Comparison of ENCODE assay signal across 9 cellular contexts in the genomic region with DNA sequence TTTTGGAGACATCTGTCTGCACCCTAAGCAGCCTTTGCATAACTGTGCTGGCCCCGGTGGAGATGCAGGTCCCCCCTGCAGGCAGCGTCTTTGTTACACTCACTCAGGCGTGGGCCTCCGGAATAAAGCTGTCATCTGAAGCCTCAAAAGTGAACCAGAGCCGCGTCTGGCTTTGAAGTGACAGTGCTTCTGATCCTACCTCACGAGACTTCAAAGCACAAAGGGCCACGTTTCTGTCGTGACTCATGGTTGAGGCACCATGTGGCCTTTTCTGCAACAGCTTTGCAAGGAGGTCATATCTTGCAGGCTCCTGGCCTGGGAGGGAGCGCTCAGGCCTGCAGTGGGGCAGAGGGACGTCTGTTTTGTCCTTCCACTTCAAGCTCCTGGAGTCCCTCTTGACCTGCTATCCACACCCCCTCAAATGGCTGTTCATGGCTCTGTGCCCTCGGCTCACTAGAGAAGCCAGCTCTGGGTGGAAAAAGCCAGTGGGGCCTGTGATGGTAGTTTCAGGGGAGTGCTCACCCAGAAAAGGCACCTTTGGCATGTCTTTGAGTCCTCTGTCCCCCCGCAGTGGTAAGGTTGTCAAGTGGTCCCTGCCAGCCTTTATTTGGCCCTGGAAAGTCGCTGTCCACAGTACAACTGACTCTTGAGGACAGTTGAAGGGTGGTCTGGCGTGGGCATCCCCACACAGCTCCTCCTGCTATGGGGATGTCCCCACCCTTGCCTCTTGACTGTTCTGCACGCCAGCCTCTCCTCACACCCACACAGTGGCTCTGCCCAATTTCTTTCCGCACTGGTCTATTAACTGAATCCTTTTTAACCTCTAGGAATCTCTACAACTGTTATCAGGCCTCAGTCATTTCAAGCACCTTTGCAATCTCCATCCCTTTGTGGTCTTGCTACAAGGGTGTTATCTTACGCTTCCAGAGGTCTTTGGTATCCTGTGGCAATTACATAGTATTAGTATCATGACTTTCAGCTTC. TPM values are rescaled to one million over a fixed set of nuclear protein-coding genes. Genes with fewer than 3 reads are reported as not detected.
A peak's percentile ranks its signal among the peaks of the same experiment; 100 is the strongest.
DNase-seq lines count a peak whose midpoint lies in the region; ATAC-seq and TF ChIP-seq lines count a peak whose summit lies in the region.
"Had no signal": no experiment of that assay in that cellular context is flagged by ENCODE, and none has a peak within 500 bp of the region (broad histone marks: within the 10 kb centered on the region; RNA-seq: fewer than 3 reads in every experiment).

No MANE protein-coding gene starts in this region.

- no peak for TF ChIP-seq CTCF in left lung (IDR thresholded peaks at IDR 0.05)
- no peak for TF ChIP-seq CTCF in PC-9 (conservative IDR thresholded peaks at IDR 0.05)

- H3K36me3 Mint-ChIP-seq in activated T-cell treated with anti-CD3 and anti-CD28 coated beads, Interleukin-2, amount 50 U/mL, for 24 hours (ENCODE audit: low read depth): peaks cover 19% of the 10 kb centered on the region

- POLR2A ChIA-PET in PC-9 (lab: Charles Lee; ENCODE audit: unreplicated experiment): no interaction called here

- DNase-seq in NCI-H69 (lab: John Stamatoyannopoulos, UW) (peak; percentile 2), left lung (no peak), PC-9 (no peak), NCI-H187 treated with DMSO at 0.1 percent for 48 hours (lab: John Stamatoyannopoulos, UW) (no peak)
- peak; percentile 87 for DNase-seq in activated T-cell treated with anti-CD3 and anti-CD28 coated beads, Interleukin-2, amount 50 U/mL, for 24 hours
- DNase-seq in stimulated activated CD8-positive, alpha-beta memory T cell treated with anti-CD3 and anti-CD28 coated beads, Interleukin-7, amount 100 ng/mL, for 48 hours (ENCODE audit: extremely low read depth in 1 of 2, low read depth in 1 of 2): peak; percentile 69 to 92

- H3K4me3 Mint-ChIP-seq in activated T-cell treated with anti-CD3 and anti-CD28 coated beads, Interleukin-2, amount 50 U/mL, for 24 hours: peak overlapping the region; percentile 69

- BruUV-seq in PC-9 (replicated peaks; lab: Mats Ljungman, UMichigan): no TSS peak

- ATAC-seq in left lung (peak; percentile 24), HG03460 (IDR thresholded peaks at IDR 0.05; ENCODE audit: unreplicated experiment) (no peak), GM21723 (IDR thresholded peaks at IDR 0.05; ENCODE audit: unreplicated experiment) (no peak)

- no peaks in the 10 kb centered on the region for H4K20me1 ChIP-seq in PC-9 (ENCODE audit: insufficient read depth)

- H3K36me3 ChIP-seq in left lung: no peaks in the 10 kb centered on the region
- H3K36me3 ChIP-seq in PC-9 (ENCODE audit: low read depth): no peaks in the 10 kb centered on the region

- CTCF ChIA-PET in PC-9 (lab: Charles Lee): no interaction called here

- no peaks in the 10 kb centered on the region for H3K9me3 Mint-ChIP-seq in activated T-cell treated with anti-CD3 and anti-CD28 coated beads, Interleukin-2, amount 50 U/mL, for 24 hours

- no peak overlapping the region for H2AFZ ChIP-seq in PC-9

- no peaks in the 10 kb centered on the region for H3K9me2 ChIP-seq in PC-9 (ENCODE audit: insufficient read depth)

- 0 out of 2 replicates have a peak, but pooled peaks cover 4% of the 10 kb centered on the region for H3F3A ChIP-seq in PC-9 (ENCODE audit: insufficient read depth, low read depth)

- H3K4me1 ChIP-seq in left lung: no peaks in the 10 kb centered on the region
- H3K4me1 ChIP-seq in PC-9 (replicated peaks; ENCODE audit: insufficient read depth): peaks cover 13% of the 10 kb centered on the region

- no peaks in the 10 kb centered on the region for H3K79me2 ChIP-seq in PC-9 (ENCODE audit: low read depth)

- H3K27ac Mint-ChIP-seq in activated T-cell treated with anti-CD3 and anti-CD28 coated beads, Interleukin-2, amount 50 U/mL, for 24 hours: peak overlapping the region; percentile 85

- H3K27me3 ChIP-seq in left lung (no peaks in the 10 kb centered on the region), PC-9 (ENCODE audit: insufficient read depth, low read depth) (peaks cover 8% of the 10 kb centered on the region)

- intact Hi-C loops in left lung (cut with DNase I) (no loop called here), PC-9 (cut with micrococcal nuclease; ENCODE audit: unreplicated experiment) (no loop called here)

- no peak overlapping the region for H3K4me3 ChIP-seq in left lung
- H3K4me3 ChIP-seq in PC-9: no peak overlapping the region
- H3K4me3 ChIP-seq: SK-N-MC had no signal

- no peak overlapping the region for H3K4me2 ChIP-seq in PC-9

- peaks cover 18% of the 10 kb centered on the region for H3K27me3 Mint-ChIP-seq in activated T-cell treated with anti-CD3 and anti-CD28 coated beads, Interleukin-2, amount 50 U/mL, for 24 hours

- no peak overlapping the region for H3K27ac ChIP-seq in left lung
- no peak overlapping the region for H3K27ac ChIP-seq in PC-9
- H3K27ac ChIP-seq: SK-N-MC had no signal

- H3K9me3 ChIP-seq in left lung (no peaks in the 10 kb centered on the region), PC-9 (ENCODE audit: insufficient read depth, low read depth) (no peaks in the 10 kb centered on the region)

- H3K4me1 Mint-ChIP-seq in activated T-cell treated with anti-CD3 and anti-CD28 coated beads, Interleukin-2, amount 50 U/mL, for 24 hours (ENCODE audit: low read depth): peaks cover 87% of the 10 kb centered on the region

RNA-seq across cellular contexts. Expression of a gene that starts 19.3 kb away (rescaled TPM):
- total RNA-seq in left lung (under 1 TPM in 1 of 2 donors, not detected in 1; 0.24 TPM), PC-9 (2021) (not detected in 2 replicates)

RNA-seq across cellular contexts. Expression of a gene that starts 41.0 kb away (rescaled TPM):
- total RNA-seq in left lung: 10 to 100 TPM; 32.0 to 60.7 TPM
- 76.0 and 96.4 TPM in 2 replicates for total RNA-seq in PC-9 (2021)

Comparison
In these comparisons a context has a peak if more than half of its experiments do, and no peak if none do; other contexts are left out.
1. DNase-seq: peak in NCI-H69 (single experiment), activated T-cell treated with anti-CD3 and anti-CD28 coated beads, Interleukin-2, amount 50 U/mL, for 24 hours (single experiment) and stimulated activated CD8-positive, alpha-beta memory T cell treated with anti-CD3 and anti-CD28 coated beads, Interleukin-7, amount 100 ng/mL, for 48 hours (2 of 2); none in left lung (0 of 2), PC-9 (0 of 2) and NCI-H187 treated with DMSO at 0.1 percent for 48 hours (single experiment).